In genomic region chr13:50125556-50126377, GRCh38 we compare ENCODE assay signal across 1 cellular context.
TF ChIP-seq lines count a peak whose summit lies in the region.

No MANE protein-coding gene starts in this region.

TF ChIP-seq in K562, 482 proteins besides CTCF, POLR2A, EP300 and RAD21 (continued from another document and continues in another):
- TF ChIP-seq, protein P1, sequence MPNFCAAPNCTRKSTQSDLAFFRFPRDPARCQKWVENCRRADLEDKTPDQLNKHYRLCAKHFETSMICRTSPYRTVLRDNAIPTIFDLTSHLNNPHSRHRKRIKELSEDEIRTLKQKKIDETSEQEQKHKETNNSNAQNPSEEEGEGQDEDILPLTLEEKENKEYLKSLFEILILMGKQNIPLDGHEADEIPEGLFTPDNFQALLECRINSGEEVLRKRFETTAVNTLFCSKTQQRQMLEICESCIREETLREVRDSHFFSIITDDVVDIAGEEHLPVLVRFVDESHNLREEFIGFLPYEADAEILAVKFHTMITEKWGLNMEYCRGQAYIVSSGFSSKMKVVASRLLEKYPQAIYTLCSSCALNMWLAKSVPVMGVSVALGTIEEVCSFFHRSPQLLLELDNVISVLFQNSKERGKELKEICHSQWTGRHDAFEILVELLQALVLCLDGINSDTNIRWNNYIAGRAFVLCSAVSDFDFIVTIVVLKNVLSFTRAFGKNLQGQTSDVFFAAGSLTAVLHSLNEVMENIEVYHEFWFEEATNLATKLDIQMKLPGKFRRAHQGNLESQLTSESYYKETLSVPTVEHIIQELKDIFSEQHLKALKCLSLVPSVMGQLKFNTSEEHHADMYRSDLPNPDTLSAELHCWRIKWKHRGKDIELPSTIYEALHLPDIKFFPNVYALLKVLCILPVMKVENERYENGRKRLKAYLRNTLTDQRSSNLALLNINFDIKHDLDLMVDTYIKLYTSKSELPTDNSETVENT (CRISPR knock-in tag; IDR thresholded peaks at IDR 0.05), result 0 out of 2 replicates have a peak, but pooled peaks have one; percentile 8
- no peak for TF ChIP-seq NCOR1 (IDR thresholded peaks at IDR 0.05)
- TF ChIP-seq YY1 (IDR thresholded peaks at IDR 0.05; ENCODE audit: borderline replicate concordance in 1 of 3, control insufficient read depth in 1 of 3, extremely low read depth in 1 of 3, insufficient read depth in 3 of 3, insufficient read length in 1 of 3, insufficient replicate concordance in 2 of 3, low read depth in 1 of 3, low read length in 2 of 3), result no peak
- no peak for TF ChIP-seq ZNF699 (CRISPR knock-in tag; IDR thresholded peaks at IDR 0.05; ENCODE audit: insufficient replicate concordance)
- peak; percentile 27; the same call in 1 of the 2 replicates for TF ChIP-seq SPI1 (IDR thresholded peaks at IDR 0.05; ENCODE audit: borderline replicate concordance, low read depth, low read length)
- TF ChIP-seq TAF1 (IDR thresholded peaks at IDR 0.05; ENCODE audit: control insufficient read depth, extremely low read depth, insufficient read depth, low read length, severe bottlenecking), result peak; percentile 54
- TF ChIP-seq ZNF780A (CRISPR knock-in tag; IDR thresholded peaks at IDR 0.05), result no peak
- TF ChIP-seq ESRRA (IDR thresholded peaks at IDR 0.05; ENCODE audit: borderline replicate concordance, low read depth), result no peak
- no peak for TF ChIP-seq NR0B1 (IDR thresholded peaks at IDR 0.05; ENCODE audit: partially characterized antibody)
- TF ChIP-seq, protein P2, sequence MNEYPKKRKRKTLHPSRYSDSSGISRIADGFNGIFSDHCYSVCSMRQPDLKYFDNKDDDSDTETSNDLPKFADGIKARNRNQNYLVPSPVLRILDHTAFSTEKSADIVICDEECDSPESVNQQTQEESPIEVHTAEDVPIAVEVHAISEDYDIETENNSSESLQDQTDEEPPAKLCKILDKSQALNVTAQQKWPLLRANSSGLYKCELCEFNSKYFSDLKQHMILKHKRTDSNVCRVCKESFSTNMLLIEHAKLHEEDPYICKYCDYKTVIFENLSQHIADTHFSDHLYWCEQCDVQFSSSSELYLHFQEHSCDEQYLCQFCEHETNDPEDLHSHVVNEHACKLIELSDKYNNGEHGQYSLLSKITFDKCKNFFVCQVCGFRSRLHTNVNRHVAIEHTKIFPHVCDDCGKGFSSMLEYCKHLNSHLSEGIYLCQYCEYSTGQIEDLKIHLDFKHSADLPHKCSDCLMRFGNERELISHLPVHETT (CRISPR knock-in tag; conservative IDR thresholded peaks at IDR 0.05 in 1 of 2, IDR thresholded peaks at IDR 0.05 in 1 of 2), result 0 out of 4 replicates have a peak, but pooled peaks of 1 of the 2 experiments have one; percentile 51
- TF ChIP-seq DNMT1 (IDR thresholded peaks at IDR 0.05), result no peak
- TF ChIP-seq ZBED1 (IDR thresholded peaks at IDR 0.05), result no peak
- TF ChIP-seq ZBTB9 (CRISPR knock-in tag; IDR thresholded peaks at IDR 0.05), result no peak; the same call in 1 of the 2 replicates
- TF ChIP-seq E2F3 (CRISPR knock-in tag; IDR thresholded peaks at IDR 0.05), result peak; percentile 52; the same call in 1 of the 2 replicates
- peak; percentile 5 for TF ChIP-seq RBM25 (IDR thresholded peaks at IDR 0.05; ENCODE audit: low read depth, low read length, severe bottlenecking)
- no peak for TF ChIP-seq ZFPM2 (CRISPR knock-in tag; IDR thresholded peaks at IDR 0.05)
- TF ChIP-seq MYC (IDR thresholded peaks at IDR 0.05; ENCODE audit: low read depth, low read length), result peak; percentile 50
- TF ChIP-seq MYC (CRISPR knock-in tag; IDR thresholded peaks at IDR 0.05; ENCODE audit: borderline replicate concordance, low read depth), result no peak
- 0 out of 2 replicates have a peak, but pooled peaks have one; percentile 9 for TF ChIP-seq ZNF583 (CRISPR knock-in tag; IDR thresholded peaks at IDR 0.05)
- no peak for TF ChIP-seq ZNF785 (CRISPR knock-in tag; IDR thresholded peaks at IDR 0.05)
- no peak for TF ChIP-seq NR2F6 (CRISPR knock-in tag; IDR thresholded peaks at IDR 0.05)
- no peak for TF ChIP-seq ZNF311 (CRISPR knock-in tag; IDR thresholded peaks at IDR 0.05)
- TF ChIP-seq ZNF212 (CRISPR knock-in tag; IDR thresholded peaks at IDR 0.05), result no peak
- no peak for TF ChIP-seq SMAD3 (CRISPR knock-in tag; conservative IDR thresholded peaks at IDR 0.05)
- no peak for TF ChIP-seq RBM17 (IDR thresholded peaks at IDR 0.05; ENCODE audit: borderline replicate concordance, low read depth, low read length)
- TF ChIP-seq KAT7 (CRISPR knock-in tag; IDR thresholded peaks at IDR 0.05; ENCODE audit: borderline replicate concordance), result peak; percentile 42; the same call in 1 of the 2 replicates
- 0 out of 2 replicates have a peak, but pooled peaks have one; percentile 26 for TF ChIP-seq FOXJ2 (tag; IDR thresholded peaks at IDR 0.05)
- TF ChIP-seq ZNF282 (CRISPR knock-in tag; IDR thresholded peaks at IDR 0.05), result no peak
- no peak for TF ChIP-seq ZNF12 (CRISPR knock-in tag; IDR thresholded peaks at IDR 0.05)
- peak; percentile 87 for TF ChIP-seq EGR1 (conservative IDR thresholded peaks at IDR 0.05)
- no peak for TF ChIP-seq CBFB (CRISPR knock-in tag; IDR thresholded peaks at IDR 0.05)
- TF ChIP-seq ZNF76 (CRISPR knock-in tag; IDR thresholded peaks at IDR 0.05; ENCODE audit: borderline replicate concordance), result no peak
- TF ChIP-seq POLR2AphosphoS2 (IDR thresholded peaks at IDR 0.05; ENCODE audit: low read length), result no peak
- TF ChIP-seq MEF2A (IDR thresholded peaks at IDR 0.05; ENCODE audit: control insufficient read depth, low read depth, low read length), result no peak
- TF ChIP-seq SRF (CRISPR knock-in tag; IDR thresholded peaks at IDR 0.05), result no peak
- TF ChIP-seq, protein P3, sequence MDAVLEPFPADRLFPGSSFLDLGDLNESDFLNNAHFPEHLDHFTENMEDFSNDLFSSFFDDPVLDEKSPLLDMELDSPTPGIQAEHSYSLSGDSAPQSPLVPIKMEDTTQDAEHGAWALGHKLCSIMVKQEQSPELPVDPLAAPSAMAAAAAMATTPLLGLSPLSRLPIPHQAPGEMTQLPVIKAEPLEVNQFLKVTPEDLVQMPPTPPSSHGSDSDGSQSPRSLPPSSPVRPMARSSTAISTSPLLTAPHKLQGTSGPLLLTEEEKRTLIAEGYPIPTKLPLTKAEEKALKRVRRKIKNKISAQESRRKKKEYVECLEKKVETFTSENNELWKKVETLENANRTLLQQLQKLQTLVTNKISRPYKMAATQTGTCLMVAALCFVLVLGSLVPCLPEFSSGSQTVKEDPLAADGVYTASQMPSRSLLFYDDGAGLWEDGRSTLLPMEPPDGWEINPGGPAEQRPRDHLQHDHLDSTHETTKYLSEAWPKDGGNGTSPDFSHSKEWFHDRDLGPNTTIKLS (IDR thresholded peaks at IDR 0.05; ENCODE audit: borderline replicate concordance, low read depth), result no peak; the same call in 1 of the 2 replicates
- no peak for TF ChIP-seq BCL6 (CRISPR knock-in tag; IDR thresholded peaks at IDR 0.05)
- TF ChIP-seq ZNF121 (CRISPR knock-in tag; conservative IDR thresholded peaks at IDR 0.05), result no peak
- peak; percentile 54; the same call in 1 of the 2 replicates for TF ChIP-seq MTA3 (IDR thresholded peaks at IDR 0.05; ENCODE audit: borderline replicate concordance)
- TF ChIP-seq NCOA4 (IDR thresholded peaks at IDR 0.05; ENCODE audit: partially characterized antibody), result no peak
- TF ChIP-seq CEBPG (CRISPR knock-in tag; IDR thresholded peaks at IDR 0.05), result peak; percentile 51; the same call in 1 of the 2 replicates
- TF ChIP-seq CEBPG (tag; conservative IDR thresholded peaks at IDR 0.05 in 1 of 2, IDR thresholded peaks at IDR 0.05 in 1 of 2), result peak; percentile 84 to 86
- no peak for TF ChIP-seq ZBTB12 (CRISPR knock-in tag; IDR thresholded peaks at IDR 0.05)
- TF ChIP-seq GABPA (tag; conservative IDR thresholded peaks at IDR 0.05; ENCODE audit: low read depth), result peak; percentile 8; the same call in 1 of the 2 replicates
- TF ChIP-seq POLR3G (IDR thresholded peaks at IDR 0.05; ENCODE audit: extremely low read depth, insufficient read length, insufficient replicate concordance), result no peak
- 0 out of 4 replicates have a peak, but pooled peaks of 1 of the 2 experiments have one; percentile 26 for TF ChIP-seq MNT (conservative IDR thresholded peaks at IDR 0.05)
- TF ChIP-seq GABPB2 (CRISPR knock-in tag; conservative IDR thresholded peaks at IDR 0.05), result no peak
- no peak for TF ChIP-seq HDAC2 (IDR thresholded peaks at IDR 0.05)
- peak; percentile 64; the same call in 1 of the 2 replicates for TF ChIP-seq FOXP4 (CRISPR knock-in tag; IDR thresholded peaks at IDR 0.05; ENCODE audit: borderline replicate concordance)
- TF ChIP-seq TRIM28 (IDR thresholded peaks at IDR 0.05), result no peak
- no peak for TF ChIP-seq MBD2 (IDR thresholded peaks at IDR 0.05; ENCODE audit: borderline replicate concordance, low read depth)
- TF ChIP-seq TCFL5 (CRISPR knock-in tag; conservative IDR thresholded peaks at IDR 0.05), result no peak
- TF ChIP-seq TGIF2 (CRISPR knock-in tag; IDR thresholded peaks at IDR 0.05), result no peak
- TF ChIP-seq CBX3 (IDR thresholded peaks at IDR 0.05; ENCODE audit: borderline replicate concordance in 1 of 2, low read length in 2 of 2), result no peak
- no peak for TF ChIP-seq MTA1 (IDR thresholded peaks at IDR 0.05; ENCODE audit: borderline replicate concordance)
- peak; percentile 89 for TF ChIP-seq ZBTB1 (CRISPR knock-in tag; IDR thresholded peaks at IDR 0.05; ENCODE audit: borderline replicate concordance, low read depth)
- no peak for TF ChIP-seq POLR2B (IDR thresholded peaks at IDR 0.05; ENCODE audit: low read depth, partially characterized antibody)
- TF ChIP-seq RCOR1 (IDR thresholded peaks at IDR 0.05; ENCODE audit: borderline replicate concordance in 1 of 2, low read depth in 2 of 2, low read length in 2 of 2), result no peak
- no peak for TF ChIP-seq EZH2 (IDR thresholded peaks at IDR 0.05; ENCODE audit: borderline replicate concordance, low read depth, low read length)
- no peak for TF ChIP-seq BMI1 (IDR thresholded peaks at IDR 0.05; ENCODE audit: low read length)
- TF ChIP-seq ZNF589 (CRISPR knock-in tag; IDR thresholded peaks at IDR 0.05; ENCODE audit: low read depth), result no peak; the same call in 1 of the 2 replicates
- TF ChIP-seq CBFA2T3 (IDR thresholded peaks at IDR 0.05), result no peak
- no peak for TF ChIP-seq ETV6 (IDR thresholded peaks at IDR 0.05; ENCODE audit: borderline replicate concordance in 1 of 2, low read depth in 2 of 2, low read length in 1 of 2)
- peak; percentile 61; the same call in 1 of the 2 replicates for TF ChIP-seq ETV6 (CRISPR knock-in tag; IDR thresholded peaks at IDR 0.05; ENCODE audit: borderline replicate concordance)
- TF ChIP-seq SNRNP70 (optimal IDR thresholded peaks at IDR 0.05; ENCODE audit: low read depth, low read length), result no peak
